In the genomic region with DNA sequence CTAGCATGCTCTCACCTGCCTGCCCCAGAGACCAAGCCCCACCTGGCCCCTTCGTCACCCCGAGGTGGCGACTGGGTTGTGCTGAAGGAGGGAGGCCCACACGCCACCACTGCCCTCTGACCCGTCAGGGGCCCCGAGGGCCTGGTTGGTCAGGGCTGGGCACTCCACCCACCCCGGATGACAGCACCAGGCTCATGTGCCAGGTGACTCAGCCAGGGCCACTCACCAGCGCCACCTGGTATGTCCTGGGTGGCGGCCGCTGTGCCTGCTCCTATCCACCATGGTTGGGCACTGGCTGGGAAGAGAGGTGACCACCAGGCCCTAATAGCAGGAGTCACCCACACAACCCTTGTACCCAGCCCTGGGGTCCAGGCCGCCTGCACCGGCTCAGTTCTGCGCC, we compare ENCODE assay signal across 2 cellular contexts.
TF ChIP-seq lines count a peak whose summit lies in the region.

No MANE protein-coding gene starts in this region.

TF ChIP-seq in HCT116, 20 proteins besides CTCF, POLR2A, EP300 and RAD21:
- TF ChIP-seq, protein P1, sequence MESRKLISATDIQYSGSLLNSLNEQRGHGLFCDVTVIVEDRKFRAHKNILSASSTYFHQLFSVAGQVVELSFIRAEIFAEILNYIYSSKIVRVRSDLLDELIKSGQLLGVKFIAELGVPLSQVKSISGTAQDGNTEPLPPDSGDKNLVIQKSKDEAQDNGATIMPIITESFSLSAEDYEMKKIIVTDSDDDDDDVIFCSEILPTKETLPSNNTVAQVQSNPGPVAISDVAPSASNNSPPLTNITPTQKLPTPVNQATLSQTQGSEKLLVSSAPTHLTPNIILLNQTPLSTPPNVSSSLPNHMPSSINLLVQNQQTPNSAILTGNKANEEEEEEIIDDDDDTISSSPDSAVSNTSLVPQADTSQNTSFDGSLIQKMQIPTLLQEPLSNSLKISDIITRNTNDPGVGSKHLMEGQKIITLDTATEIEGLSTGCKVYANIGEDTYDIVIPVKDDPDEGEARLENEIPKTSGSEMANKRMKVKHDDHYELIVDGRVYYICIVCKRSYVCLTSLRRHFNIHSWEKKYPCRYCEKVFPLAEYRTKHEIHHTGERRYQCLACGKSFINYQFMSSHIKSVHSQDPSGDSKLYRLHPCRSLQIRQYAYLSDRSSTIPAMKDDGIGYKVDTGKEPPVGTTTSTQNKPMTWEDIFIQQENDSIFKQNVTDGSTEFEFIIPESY (IDR thresholded peaks at IDR 0.05; ENCODE audit: extremely low read depth, insufficient replicate concordance, low read length) = no peak
- TF ChIP-seq ZFX (IDR thresholded peaks at IDR 0.05) = no peak
- TF ChIP-seq EZH2phosphoT487 (IDR thresholded peaks at IDR 0.05; ENCODE audit: borderline replicate concordance) = no peak
- TF ChIP-seq SP1 (IDR thresholded peaks at IDR 0.05; ENCODE audit: low read depth) = no peak
- no peak for TF ChIP-seq EGR1 (IDR thresholded peaks at IDR 0.05; ENCODE audit: low read depth)
- no peak for TF ChIP-seq POLR2AphosphoS5 (IDR thresholded peaks at IDR 0.05; ENCODE audit: low read depth, low read length)
- no peak for TF ChIP-seq SRF (IDR thresholded peaks at IDR 0.05; ENCODE audit: low read depth)
- TF ChIP-seq, protein P2, sequence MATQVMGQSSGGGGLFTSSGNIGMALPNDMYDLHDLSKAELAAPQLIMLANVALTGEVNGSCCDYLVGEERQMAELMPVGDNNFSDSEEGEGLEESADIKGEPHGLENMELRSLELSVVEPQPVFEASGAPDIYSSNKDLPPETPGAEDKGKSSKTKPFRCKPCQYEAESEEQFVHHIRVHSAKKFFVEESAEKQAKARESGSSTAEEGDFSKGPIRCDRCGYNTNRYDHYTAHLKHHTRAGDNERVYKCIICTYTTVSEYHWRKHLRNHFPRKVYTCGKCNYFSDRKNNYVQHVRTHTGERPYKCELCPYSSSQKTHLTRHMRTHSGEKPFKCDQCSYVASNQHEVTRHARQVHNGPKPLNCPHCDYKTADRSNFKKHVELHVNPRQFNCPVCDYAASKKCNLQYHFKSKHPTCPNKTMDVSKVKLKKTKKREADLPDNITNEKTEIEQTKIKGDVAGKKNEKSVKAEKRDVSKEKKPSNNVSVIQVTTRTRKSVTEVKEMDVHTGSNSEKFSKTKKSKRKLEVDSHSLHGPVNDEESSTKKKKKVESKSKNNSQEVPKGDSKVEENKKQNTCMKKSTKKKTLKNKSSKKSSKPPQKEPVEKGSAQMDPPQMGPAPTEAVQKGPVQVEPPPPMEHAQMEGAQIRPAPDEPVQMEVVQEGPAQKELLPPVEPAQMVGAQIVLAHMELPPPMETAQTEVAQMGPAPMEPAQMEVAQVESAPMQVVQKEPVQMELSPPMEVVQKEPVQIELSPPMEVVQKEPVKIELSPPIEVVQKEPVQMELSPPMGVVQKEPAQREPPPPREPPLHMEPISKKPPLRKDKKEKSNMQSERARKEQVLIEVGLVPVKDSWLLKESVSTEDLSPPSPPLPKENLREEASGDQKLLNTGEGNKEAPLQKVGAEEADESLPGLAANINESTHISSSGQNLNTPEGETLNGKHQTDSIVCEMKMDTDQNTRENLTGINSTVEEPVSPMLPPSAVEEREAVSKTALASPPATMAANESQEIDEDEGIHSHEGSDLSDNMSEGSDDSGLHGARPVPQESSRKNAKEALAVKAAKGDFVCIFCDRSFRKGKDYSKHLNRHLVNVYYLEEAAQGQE (IDR thresholded peaks at IDR 0.05; ENCODE audit: low read depth) = no peak
- TF ChIP-seq FOSL1 (IDR thresholded peaks at IDR 0.05; ENCODE audit: low read depth) = no peak; the same call in 1 of the 2 replicates
- TF ChIP-seq EZH2 (IDR thresholded peaks at IDR 0.05) = no peak
- no peak for TF ChIP-seq SIN3A (IDR thresholded peaks at IDR 0.05; ENCODE audit: low read depth)
- no peak for TF ChIP-seq ELF1 (IDR thresholded peaks at IDR 0.05; ENCODE audit: borderline replicate concordance, low read depth)
- no peak for TF ChIP-seq TCF7L2 (IDR thresholded peaks at IDR 0.05; ENCODE audit: borderline replicate concordance, extremely low read depth, insufficient read depth, insufficient read length)
- no peak for TF ChIP-seq JUND (IDR thresholded peaks at IDR 0.05)
- no peak for TF ChIP-seq CBX3 (IDR thresholded peaks at IDR 0.05; ENCODE audit: low read depth)
- TF ChIP-seq, protein P3, sequence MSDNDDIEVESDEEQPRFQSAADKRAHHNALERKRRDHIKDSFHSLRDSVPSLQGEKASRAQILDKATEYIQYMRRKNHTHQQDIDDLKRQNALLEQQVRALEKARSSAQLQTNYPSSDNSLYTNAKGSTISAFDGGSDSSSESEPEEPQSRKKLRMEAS (IDR thresholded peaks at IDR 0.05) = no peak
- TF ChIP-seq CEBPB (IDR thresholded peaks at IDR 0.05; ENCODE audit: low read depth) = no peak
- TF ChIP-seq, protein P4, sequence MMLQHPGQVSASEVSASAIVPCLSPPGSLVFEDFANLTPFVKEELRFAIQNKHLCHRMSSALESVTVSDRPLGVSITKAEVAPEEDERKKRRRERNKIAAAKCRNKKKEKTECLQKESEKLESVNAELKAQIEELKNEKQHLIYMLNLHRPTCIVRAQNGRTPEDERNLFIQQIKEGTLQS (IDR thresholded peaks at IDR 0.05) = no peak
- no peak for TF ChIP-seq YY1 (IDR thresholded peaks at IDR 0.05; ENCODE audit: extremely low read depth, insufficient replicate concordance, low read depth, low read length)
- no peak for TF ChIP-seq ZNF274 (IDR thresholded peaks at IDR 0.05; ENCODE audit: low read depth, low read length)

TF ChIP-seq in H1, 55 proteins besides CTCF, POLR2A, EP300 and RAD21:
- no peak for TF ChIP-seq SIRT6 (IDR thresholded peaks at IDR 0.05; ENCODE audit: low read length)
- no peak for TF ChIP-seq TAF1 (IDR thresholded peaks at IDR 0.05; ENCODE audit: low read depth, low read length)
- TF ChIP-seq PHF8 (conservative IDR thresholded peaks at IDR 0.05; ENCODE audit: low read depth, low read length) = no peak
- no peak for TF ChIP-seq KDM4A (IDR thresholded peaks at IDR 0.05; ENCODE audit: low read depth, low read length, severe bottlenecking)
- no peak for TF ChIP-seq HDAC6 (IDR thresholded peaks at IDR 0.05; ENCODE audit: low read depth, low read length)
- no peak for TF ChIP-seq MAFK (IDR thresholded peaks at IDR 0.05; ENCODE audit: low read depth, low read length)
- no peak for TF ChIP-seq BRCA1 (IDR thresholded peaks at IDR 0.05; ENCODE audit: low read depth, low read length)
- TF ChIP-seq, protein P3 (IDR thresholded peaks at IDR 0.05) = no peak
- TF ChIP-seq, protein P4 (IDR thresholded peaks at IDR 0.05; ENCODE audit: insufficient read depth, low read depth, low read length) = no peak
- no peak for TF ChIP-seq ZNF274 (IDR thresholded peaks at IDR 0.05; ENCODE audit: borderline replicate concordance, extremely low read depth, low read length)
- no peak for TF ChIP-seq CTBP2 (IDR thresholded peaks at IDR 0.05; ENCODE audit: borderline replicate concordance, insufficient read depth, insufficient read length, low read length)
- TF ChIP-seq RXRA (IDR thresholded peaks at IDR 0.05; ENCODE audit: insufficient read depth, low read depth, low read length) = no peak
- TF ChIP-seq, protein P5, sequence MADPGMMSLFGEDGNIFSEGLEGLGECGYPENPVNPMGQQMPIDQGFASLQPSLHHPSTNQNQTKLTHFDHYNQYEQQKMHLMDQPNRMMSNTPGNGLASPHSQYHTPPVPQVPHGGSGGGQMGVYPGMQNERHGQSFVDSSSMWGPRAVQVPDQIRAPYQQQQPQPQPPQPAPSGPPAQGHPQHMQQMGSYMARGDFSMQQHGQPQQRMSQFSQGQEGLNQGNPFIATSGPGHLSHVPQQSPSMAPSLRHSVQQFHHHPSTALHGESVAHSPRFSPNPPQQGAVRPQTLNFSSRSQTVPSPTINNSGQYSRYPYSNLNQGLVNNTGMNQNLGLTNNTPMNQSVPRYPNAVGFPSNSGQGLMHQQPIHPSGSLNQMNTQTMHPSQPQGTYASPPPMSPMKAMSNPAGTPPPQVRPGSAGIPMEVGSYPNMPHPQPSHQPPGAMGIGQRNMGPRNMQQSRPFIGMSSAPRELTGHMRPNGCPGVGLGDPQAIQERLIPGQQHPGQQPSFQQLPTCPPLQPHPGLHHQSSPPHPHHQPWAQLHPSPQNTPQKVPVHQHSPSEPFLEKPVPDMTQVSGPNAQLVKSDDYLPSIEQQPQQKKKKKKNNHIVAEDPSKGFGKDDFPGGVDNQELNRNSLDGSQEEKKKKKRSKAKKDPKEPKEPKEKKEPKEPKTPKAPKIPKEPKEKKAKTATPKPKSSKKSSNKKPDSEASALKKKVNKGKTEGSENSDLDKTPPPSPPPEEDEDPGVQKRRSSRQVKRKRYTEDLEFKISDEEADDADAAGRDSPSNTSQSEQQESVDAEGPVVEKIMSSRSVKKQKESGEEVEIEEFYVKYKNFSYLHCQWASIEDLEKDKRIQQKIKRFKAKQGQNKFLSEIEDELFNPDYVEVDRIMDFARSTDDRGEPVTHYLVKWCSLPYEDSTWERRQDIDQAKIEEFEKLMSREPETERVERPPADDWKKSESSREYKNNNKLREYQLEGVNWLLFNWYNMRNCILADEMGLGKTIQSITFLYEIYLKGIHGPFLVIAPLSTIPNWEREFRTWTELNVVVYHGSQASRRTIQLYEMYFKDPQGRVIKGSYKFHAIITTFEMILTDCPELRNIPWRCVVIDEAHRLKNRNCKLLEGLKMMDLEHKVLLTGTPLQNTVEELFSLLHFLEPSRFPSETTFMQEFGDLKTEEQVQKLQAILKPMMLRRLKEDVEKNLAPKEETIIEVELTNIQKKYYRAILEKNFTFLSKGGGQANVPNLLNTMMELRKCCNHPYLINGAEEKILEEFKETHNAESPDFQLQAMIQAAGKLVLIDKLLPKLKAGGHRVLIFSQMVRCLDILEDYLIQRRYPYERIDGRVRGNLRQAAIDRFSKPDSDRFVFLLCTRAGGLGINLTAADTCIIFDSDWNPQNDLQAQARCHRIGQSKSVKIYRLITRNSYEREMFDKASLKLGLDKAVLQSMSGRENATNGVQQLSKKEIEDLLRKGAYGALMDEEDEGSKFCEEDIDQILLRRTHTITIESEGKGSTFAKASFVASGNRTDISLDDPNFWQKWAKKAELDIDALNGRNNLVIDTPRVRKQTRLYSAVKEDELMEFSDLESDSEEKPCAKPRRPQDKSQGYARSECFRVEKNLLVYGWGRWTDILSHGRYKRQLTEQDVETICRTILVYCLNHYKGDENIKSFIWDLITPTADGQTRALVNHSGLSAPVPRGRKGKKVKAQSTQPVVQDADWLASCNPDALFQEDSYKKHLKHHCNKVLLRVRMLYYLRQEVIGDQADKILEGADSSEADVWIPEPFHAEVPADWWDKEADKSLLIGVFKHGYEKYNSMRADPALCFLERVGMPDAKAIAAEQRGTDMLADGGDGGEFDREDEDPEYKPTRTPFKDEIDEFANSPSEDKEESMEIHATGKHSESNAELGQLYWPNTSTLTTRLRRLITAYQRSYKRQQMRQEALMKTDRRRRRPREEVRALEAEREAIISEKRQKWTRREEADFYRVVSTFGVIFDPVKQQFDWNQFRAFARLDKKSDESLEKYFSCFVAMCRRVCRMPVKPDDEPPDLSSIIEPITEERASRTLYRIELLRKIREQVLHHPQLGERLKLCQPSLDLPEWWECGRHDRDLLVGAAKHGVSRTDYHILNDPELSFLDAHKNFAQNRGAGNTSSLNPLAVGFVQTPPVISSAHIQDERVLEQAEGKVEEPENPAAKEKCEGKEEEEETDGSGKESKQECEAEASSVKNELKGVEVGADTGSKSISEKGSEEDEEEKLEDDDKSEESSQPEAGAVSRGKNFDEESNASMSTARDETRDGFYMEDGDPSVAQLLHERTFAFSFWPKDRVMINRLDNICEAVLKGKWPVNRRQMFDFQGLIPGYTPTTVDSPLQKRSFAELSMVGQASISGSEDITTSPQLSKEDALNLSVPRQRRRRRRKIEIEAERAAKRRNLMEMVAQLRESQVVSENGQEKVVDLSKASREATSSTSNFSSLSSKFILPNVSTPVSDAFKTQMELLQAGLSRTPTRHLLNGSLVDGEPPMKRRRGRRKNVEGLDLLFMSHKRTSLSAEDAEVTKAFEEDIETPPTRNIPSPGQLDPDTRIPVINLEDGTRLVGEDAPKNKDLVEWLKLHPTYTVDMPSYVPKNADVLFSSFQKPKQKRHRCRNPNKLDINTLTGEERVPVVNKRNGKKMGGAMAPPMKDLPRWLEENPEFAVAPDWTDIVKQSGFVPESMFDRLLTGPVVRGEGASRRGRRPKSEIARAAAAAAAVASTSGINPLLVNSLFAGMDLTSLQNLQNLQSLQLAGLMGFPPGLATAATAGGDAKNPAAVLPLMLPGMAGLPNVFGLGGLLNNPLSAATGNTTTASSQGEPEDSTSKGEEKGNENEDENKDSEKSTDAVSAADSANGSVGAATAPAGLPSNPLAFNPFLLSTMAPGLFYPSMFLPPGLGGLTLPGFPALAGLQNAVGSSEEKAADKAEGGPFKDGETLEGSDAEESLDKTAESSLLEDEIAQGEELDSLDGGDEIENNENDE (IDR thresholded peaks at IDR 0.05; ENCODE audit: insufficient replicate concordance, low read length) = no peak
- TF ChIP-seq, protein P6, sequence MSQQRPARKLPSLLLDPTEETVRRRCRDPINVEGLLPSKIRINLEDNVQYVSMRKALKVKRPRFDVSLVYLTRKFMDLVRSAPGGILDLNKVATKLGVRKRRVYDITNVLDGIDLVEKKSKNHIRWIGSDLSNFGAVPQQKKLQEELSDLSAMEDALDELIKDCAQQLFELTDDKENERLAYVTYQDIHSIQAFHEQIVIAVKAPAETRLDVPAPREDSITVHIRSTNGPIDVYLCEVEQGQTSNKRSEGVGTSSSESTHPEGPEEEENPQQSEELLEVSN (IDR thresholded peaks at IDR 0.05) = no peak
- no peak for TF ChIP-seq SIX5 (IDR thresholded peaks at IDR 0.05; ENCODE audit: low read depth, low read length)
- TF ChIP-seq RFX5 (IDR thresholded peaks at IDR 0.05; ENCODE audit: borderline replicate concordance, low read depth, low read length) = no peak
